Comparison of ENCODE assay signal across 9 cellular contexts in the genomic region with DNA sequence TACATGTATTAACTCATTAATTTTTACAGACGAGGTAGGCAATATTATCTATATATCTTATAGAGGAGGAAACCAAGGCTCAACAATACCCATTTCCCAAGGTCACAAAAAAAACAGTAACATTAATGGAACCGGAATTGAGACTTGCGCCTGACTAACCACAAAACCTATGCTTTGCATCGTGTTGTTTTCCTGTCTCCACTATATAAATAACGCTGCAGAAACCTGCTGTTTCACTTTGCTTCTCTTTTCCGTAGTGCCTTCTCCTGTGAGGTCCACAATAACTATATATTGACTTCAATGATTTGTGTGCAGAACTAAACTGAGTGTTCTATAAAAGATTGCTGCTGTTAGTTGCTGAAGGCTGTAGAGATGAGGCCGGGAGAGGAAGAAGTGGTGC.
DNase-seq lines count a peak whose midpoint lies in the region; ATAC-seq and TF ChIP-seq lines count a peak whose summit lies in the region.
"Had no signal": no experiment of that assay in that cellular context is flagged by ENCODE, and none has a peak within 500 bp of the region (broad histone marks: within the 10 kb centered on the region; RNA-seq: fewer than 3 reads in every experiment).

No MANE protein-coding gene starts in this region.

- no peaks in the 10 kb centered on the region for H3K27me3 ChIP-seq in CD4-positive, alpha-beta T cell (ENCODE audit: control insufficient read depth, insufficient read depth, low read length)

- no peak for TF ChIP-seq CTCF in CD4-positive, alpha-beta T cell (IDR thresholded peaks at IDR 0.05)
- no peak for TF ChIP-seq CTCF in OCI-LY7 (conservative IDR thresholded peaks at IDR 0.05; ENCODE audit: low read length)

- peak overlapping the region; percentile 8 for H3K4me3 Mint-ChIP-seq in CD4-positive, alpha-beta T cell

- CTCF ChIA-PET in CD4-positive, alpha-beta T cell (lab: Charles Lee), result no interaction called here
- CTCF ChIA-PET in OCI-LY7 (lab: Charles Lee; ENCODE audit: unreplicated experiment), result no interaction called here

- H3K9me3 Mint-ChIP-seq in CD4-positive, alpha-beta T cell, result no peaks in the 10 kb centered on the region

- H3K4me2 ChIP-seq in OCI-LY7 (ENCODE audit: low read length), result peak overlapping the region; percentile 65

- peaks cover 28% of the 10 kb centered on the region for H3K4me1 ChIP-seq in OCI-LY7 (ENCODE audit: insufficient read depth, low read length, poor library complexity, severe bottlenecking)

- no peaks in the 10 kb centered on the region for H3K9me2 ChIP-seq in OCI-LY7 (ENCODE audit: insufficient read depth, low read length)

- H3K79me2 ChIP-seq in OCI-LY7 (ENCODE audit: insufficient read depth, low read depth, low read length), result no peaks in the 10 kb centered on the region

- peaks cover 4% of the 10 kb centered on the region for H3K36me3 Mint-ChIP-seq in CD4-positive, alpha-beta T cell (ENCODE audit: low read depth)

- intact Hi-C loops in CD4-positive, alpha-beta T cell (cut with DNase I, micrococcal nuclease), result no loop called here
- intact Hi-C loops in OCI-LY7 (cut with micrococcal nuclease; ENCODE audit: unreplicated experiment), result no loop called here

- H3K9me3 ChIP-seq in CD4-positive, alpha-beta T cell (ENCODE audit: control insufficient read depth, low read length), result no peaks in the 10 kb centered on the region
- H3K9me3 ChIP-seq in OCI-LY7 (ENCODE audit: low read length), result no peaks in the 10 kb centered on the region

- H3K27ac ChIP-seq in CD4-positive, alpha-beta T cell (ENCODE audit: low read depth, low read length), result no peak overlapping the region
- no peak overlapping the region for H3K27ac ChIP-seq in OCI-LY7 (ENCODE audit: low read depth, low read length, poor library complexity, severe bottlenecking)

- no peaks in the 10 kb centered on the region for H3K27me3 Mint-ChIP-seq in CD4-positive, alpha-beta T cell

- H4K20me1 ChIP-seq in OCI-LY7 (ENCODE audit: insufficient read depth, low read length), result no peaks in the 10 kb centered on the region

- DNase-seq in CD4-positive, alpha-beta T cell, result no peak
- peak; percentile 65 for DNase-seq in OCI-LY7 (ENCODE audit: low spot score)
- no peak for DNase-seq in NCI-H1417 (lab: John Stamatoyannopoulos, UW)
- no peak for DNase-seq in dedifferentiated amniotic fluid mesenchymal stem cell (ENCODE audit: extremely low spot score)
- no peak for DNase-seq in NCI-H1092 (lab: John Stamatoyannopoulos, UW)
- no peak for DNase-seq in activated CD4-positive, alpha-beta T cell treated with anti-CD3 and anti-CD28 coated beads for 4 hours
- DNase-seq: RPMI8226 had no signal

- H3K4me3 ChIP-seq in OCI-LY7 (ENCODE audit: low read depth, low read length, poor library complexity, severe bottlenecking), result peak overlapping the region; percentile 23

- no peak overlapping the region for H2AFZ ChIP-seq in OCI-LY7 (ENCODE audit: low read length)

- H3K4me1 Mint-ChIP-seq in CD4-positive, alpha-beta T cell (ENCODE audit: low read depth), result peaks cover 38% of the 10 kb centered on the region

- no TSS peak for BruUV-seq in OCI-LY7 (replicated peaks; lab: Mats Ljungman, UMichigan)

- peak overlapping the region; percentile 40 for H3K27ac Mint-ChIP-seq in CD4-positive, alpha-beta T cell

- POLR2A ChIA-PET in CD4-positive, alpha-beta T cell (lab: Charles Lee), result interaction anchor here (0.5 kb wide), 1 partner anchor 75 kb away, joined by 3 read pairs; no protein-coding TSS in a partner anchor
- POLR2A ChIA-PET in OCI-LY7 (lab: Charles Lee), result interaction anchor here (0.7 kb wide), 1 partner anchor 47 kb away, joined by 3 read pairs; no protein-coding TSS in a partner anchor

- peak; percentile 54 for ATAC-seq in CD4-positive, alpha-beta T cell (ENCODE audit: poor library complexity)
- ATAC-seq in GM19023 (IDR thresholded peaks at IDR 0.05; ENCODE audit: unreplicated experiment) (peak; percentile 45), HG02870 (IDR thresholded peaks at IDR 0.05; ENCODE audit: unreplicated experiment) (peak; percentile 45)

- no peaks in the 10 kb centered on the region; the same call in 1 of the 2 replicates for H3K36me3 ChIP-seq in OCI-LY7 (ENCODE audit: insufficient read depth, low read length)
